ENCODE assay signal across 7 cellular contexts in the genomic region with DNA sequence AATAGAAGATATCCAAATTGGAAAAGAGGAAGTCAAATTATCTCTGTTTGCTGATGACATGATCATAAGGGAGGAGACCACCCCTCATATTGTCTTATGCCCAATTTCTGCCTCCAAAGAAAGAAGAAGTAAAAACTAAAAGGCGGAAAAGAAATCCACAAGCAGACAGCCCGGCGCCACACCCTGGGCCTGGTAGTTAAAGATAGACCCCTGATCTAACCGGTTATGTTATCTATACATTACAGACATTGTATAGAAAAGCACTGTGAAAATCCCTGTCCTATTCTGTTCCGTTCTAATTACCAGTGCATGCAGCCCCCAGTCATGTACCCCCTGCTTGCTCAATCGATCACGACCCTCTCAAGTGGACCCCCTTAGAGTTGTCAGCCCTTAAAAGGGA. TPM values are rescaled to one million over a fixed set of nuclear protein-coding genes. Genes with fewer than 3 reads are reported as not detected.
"Had no signal": no experiment of that assay in that cellular context is flagged by ENCODE, and none has a peak within 500 bp of the region (broad histone marks: within the 10 kb centered on the region; RNA-seq: fewer than 3 reads in every experiment).

No MANE protein-coding gene starts in this region.

RNA-seq across cellular contexts. Expression of a gene that starts 22.8 kb away (rescaled TPM):
- total RNA-seq: kidney epithelial cell, left colon, lower lobe of right lung, lung microvascular endothelial cell, mesenteric fat pad, mesothelial cell of epicardium had no signal
- polyA plus RNA-seq: naive thymus-derived CD4-positive, alpha-beta T cell had no signal
